In the genomic region with DNA sequence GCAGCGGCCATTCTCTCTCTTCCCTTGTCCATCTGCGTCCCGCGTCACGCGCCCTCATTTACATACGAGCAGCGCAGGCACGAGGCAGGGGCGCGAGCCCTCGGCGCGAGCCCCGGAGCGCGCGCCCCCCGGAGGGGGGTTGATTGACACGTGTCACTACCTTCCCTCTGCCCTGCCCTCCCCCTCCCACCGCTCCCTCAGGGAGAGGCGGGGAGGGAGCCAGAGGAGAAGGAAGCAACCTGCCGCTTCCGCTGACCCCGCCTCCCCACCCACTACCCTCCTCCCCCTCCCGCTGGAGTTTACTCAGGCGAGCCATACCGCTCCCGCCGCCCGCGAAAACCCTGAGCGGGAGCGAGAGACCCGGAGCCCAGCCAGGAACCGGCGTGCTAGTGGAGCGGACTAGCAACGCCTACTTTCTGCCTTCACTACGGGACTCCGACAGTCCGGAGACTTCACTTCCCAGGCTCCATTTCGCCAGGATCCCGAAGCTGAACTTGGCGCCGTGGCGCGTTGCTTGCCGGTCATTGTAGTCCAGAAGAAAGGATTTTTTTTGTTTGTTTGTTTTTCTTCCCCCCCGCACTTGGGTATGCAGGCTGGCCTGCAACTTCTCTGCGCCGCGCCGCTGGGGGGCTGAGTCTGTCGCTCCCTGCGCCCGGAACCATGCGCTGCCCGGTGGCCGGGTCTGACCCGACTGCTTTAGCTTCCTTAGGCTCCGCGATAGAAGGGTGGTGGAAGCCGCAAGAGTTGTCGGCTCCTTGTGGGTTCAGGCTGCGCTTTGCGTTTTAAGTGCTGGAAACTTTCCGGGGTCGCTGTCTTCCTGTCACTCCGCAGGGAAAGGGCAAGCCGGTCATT, we compare ENCODE assay signal across 8 cellular contexts. TPM values are rescaled to one million over a fixed set of nuclear protein-coding genes. Genes with fewer than 3 reads are reported as not detected.
DNase-seq lines count a peak whose midpoint lies in the region; ATAC-seq, FAIRE-seq and TF ChIP-seq lines count a peak whose summit lies in the region.

A gene (minus strand): TSS at position 36 of the 852 bp plus-strand sequence. CDS start 4 bp downstream, at position 32.

- H3K36me3 Mint-ChIP-seq in neural progenitor cell: peaks cover 8% of the 10 kb centered on the region

- TF ChIP-seq CTCF in MM.1S (IDR thresholded peaks at IDR 0.05; ENCODE audit: low read length) (peak; percentile 39), foreskin keratinocyte (conservative IDR thresholded peaks at IDR 0.05) (no peak), neural progenitor cell (IDR thresholded peaks at IDR 0.05) (peak; percentile 22)

- ATAC-seq in foreskin keratinocyte: peak; percentile 91

- DNase-seq in HAP-1 (ENCODE audit: low spot score in 2 of 2) (peak; percentile 96 to 97), MM.1S (peak; percentile 97), SIG-M5 (lab: John Stamatoyannopoulos, UW) (peak; percentile 80), foreskin keratinocyte (peak; percentile 91 to 95), neural progenitor cell (ENCODE audit: low spot score) (peak; percentile 98), stromal cell of bone marrow (ENCODE audit: low read depth) (peak; percentile 94)
- peak; percentile 70 to 76 (median 71) for DNase-seq in activated naive CD4-positive, alpha-beta T cell (lab: John Stamatoyannopoulos, UW)

- H2AFZ ChIP-seq in MM.1S (ENCODE audit: low read length) (peak within 1 kb of the TSS; percentile 80), neural progenitor cell (replicated peaks) (peak within 1 kb of the TSS; percentile 83)

- peaks cover 6% of the 10 kb centered on the region for H3K27me3 Mint-ChIP-seq in neural progenitor cell (ENCODE audit: insufficient read depth, low read depth)

- peak; percentile 91 for FAIRE-seq in G401.6 (lab: Jason Lieb, UNC)

- H3K27me3 ChIP-seq in HAP-1 (ENCODE audit: low read depth) (no peaks in the 10 kb centered on the region), MM.1S (replicated peaks; ENCODE audit: insufficient read depth, low read length) (no peaks in the 10 kb centered on the region), foreskin keratinocyte (no peaks in the 10 kb centered on the region), neural progenitor cell (peaks cover 30% of the 10 kb centered on the region)

- no peaks in the 10 kb centered on the region for H3K9me2 ChIP-seq in MM.1S (replicated peaks; ENCODE audit: insufficient read depth, low read length)

- H3K4me1 ChIP-seq in HAP-1 (peaks cover 4% of the 10 kb centered on the region), MM.1S (ENCODE audit: low read length) (peaks cover 21% of the 10 kb centered on the region), foreskin keratinocyte (no peaks in the 10 kb centered on the region), neural progenitor cell (peaks cover 10% of the 10 kb centered on the region)

- H3K79me2 ChIP-seq in MM.1S (ENCODE audit: low read length) (peaks cover 45% of the 10 kb centered on the region), neural progenitor cell (ENCODE audit: low read depth) (peaks cover 38% of the 10 kb centered on the region)

- peak within 1 kb of the TSS; percentile 94 for H3K27ac ChIP-seq in MM.1S (ENCODE audit: low read length)
- H3K27ac ChIP-seq in foreskin keratinocyte: peak within 1 kb of the TSS; percentile 69
- peak within 1 kb of the TSS; percentile 95 for H3K27ac ChIP-seq in neural progenitor cell

- peaks cover 9% of the 10 kb centered on the region for H3K9me3 Mint-ChIP-seq in neural progenitor cell

- H3K36me3 ChIP-seq in HAP-1 (replicated peaks) (no peaks in the 10 kb centered on the region), MM.1S (replicated peaks; ENCODE audit: insufficient read depth, low read length) (no peaks in the 10 kb centered on the region), neural progenitor cell (no peaks in the 10 kb centered on the region)

- peaks cover 20% of the 10 kb centered on the region for H4K20me1 ChIP-seq in MM.1S (ENCODE audit: insufficient read depth, low read length)
- peaks cover 35% of the 10 kb centered on the region for H4K20me1 ChIP-seq in neural progenitor cell (ENCODE audit: low read depth)

- H3K9ac ChIP-seq in MM.1S (ENCODE audit: low read length) (peak within 1 kb of the TSS; percentile 95), neural progenitor cell (peak within 1 kb of the TSS; percentile 92)

- in situ Hi-C loops in HAP-1 (cut with MboI; ENCODE audit: low sequenced_read_pairs): no loop called here

- H3K4me1 Mint-ChIP-seq in neural progenitor cell: peaks cover 25% of the 10 kb centered on the region

- H3F3A ChIP-seq in MM.1S (ENCODE audit: insufficient read depth, low read length) (peaks cover 15% of the 10 kb centered on the region; the same call in 1 of the 2 replicates), neural progenitor cell (ENCODE audit: low read depth) (peaks cover 22% of the 10 kb centered on the region)

- peak within 1 kb of the TSS; percentile 96 for H3K4me3 Mint-ChIP-seq in neural progenitor cell

- peak within 1 kb of the TSS; percentile 93 for H3K27ac Mint-ChIP-seq in neural progenitor cell

- peak within 1 kb of the TSS; percentile 87 for H3K4me2 ChIP-seq in MM.1S (ENCODE audit: low read depth, low read length)
- H3K4me2 ChIP-seq in neural progenitor cell: peak within 1 kb of the TSS; percentile 87

- H3K9me3 ChIP-seq in HAP-1 (no peaks in the 10 kb centered on the region), MM.1S (replicated peaks; ENCODE audit: insufficient read depth, low read length) (no peaks in the 10 kb centered on the region), neural progenitor cell (ENCODE audit: low read depth) (no peaks in the 10 kb centered on the region)

- H3K4me3 ChIP-seq in HAP-1 (peak within 1 kb of the TSS; percentile 88), MM.1S (ENCODE audit: low read length) (peak within 1 kb of the TSS; percentile 82), neural progenitor cell (peak within 1 kb of the TSS; percentile 77)

RNA-seq across cellular contexts. Expression of the gene that starts here (rescaled TPM):
- total RNA-seq in foreskin keratinocyte (7.1 and 7.3 TPM in 2 replicates), neural progenitor cell (ENCODE audit: low replicate concordance) (53.6 and 65.5 TPM in 2 replicates)
- polyA plus RNA-seq in foreskin keratinocyte: 1.9 and 2.3 TPM in 2 replicates

Comparison
In these comparisons a context has a peak if more than half of its experiments do, and no peak if none do; other contexts are left out.
1. Peak in every context shown above with its lines: DNase-seq, ATAC-seq, H3K4me3 ChIP-seq and H3K27ac ChIP-seq.